In the genomic region with DNA sequence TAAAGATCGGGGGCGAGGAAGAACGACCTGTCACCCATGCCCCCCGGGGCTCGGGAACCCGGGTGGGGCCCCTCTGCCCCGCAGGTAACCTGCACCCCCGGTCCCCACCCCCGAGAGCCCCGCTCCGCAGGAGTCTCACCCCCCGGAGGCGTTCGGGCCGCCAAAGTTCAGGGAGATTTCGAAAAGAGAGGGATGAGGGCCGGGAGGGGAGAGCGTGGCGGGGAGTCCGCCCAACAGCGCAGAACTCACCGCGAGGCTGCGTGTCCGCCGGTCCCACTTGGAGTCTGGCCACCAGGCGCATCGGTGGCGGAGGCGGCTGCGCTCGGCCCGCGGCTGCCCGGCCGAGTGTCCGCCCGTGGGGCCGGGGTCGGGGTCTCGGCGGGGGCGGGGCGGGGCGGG, we compare ENCODE assay signal across 9 cellular contexts. TPM values are rescaled to one million over a fixed set of nuclear protein-coding genes. Genes with fewer than 3 reads are reported as not detected.
DNase-seq lines count a peak whose midpoint lies in the region; FAIRE-seq and TF ChIP-seq lines count a peak whose summit lies in the region.
"Had no signal": no experiment of that assay in that cellular context is flagged by ENCODE, and none has a peak within 500 bp of the region (broad histone marks: within the 10 kb centered on the region; RNA-seq: fewer than 3 reads in every experiment).

A gene (minus strand): TSS at position 347 of the 399 bp plus-strand sequence. CDS start 2,447 bp downstream, outside the sequence.

- H3K9me3 ChIP-seq in left ventricle myocardium inferior (replicated peaks), result no peaks in the 10 kb centered on the region

- H3K4me1 ChIP-seq in left ventricle myocardium inferior, result peaks cover 21% of the 10 kb centered on the region

- peaks cover 79% of the 10 kb centered on the region for H3K4me1 Mint-ChIP-seq in activated naive CD8-positive, alpha-beta T cell treated with anti-CD3 and anti-CD28 coated beads for 36 hours

- peaks cover 67% of the 10 kb centered on the region for H3K36me3 Mint-ChIP-seq in activated naive CD8-positive, alpha-beta T cell treated with anti-CD3 and anti-CD28 coated beads for 36 hours

- peak within 1 kb of the TSS; percentile 83 for H3K4me3 Mint-ChIP-seq in activated naive CD8-positive, alpha-beta T cell treated with anti-CD3 and anti-CD28 coated beads for 36 hours

- FAIRE-seq in H54 (lab: Jason Lieb, UNC), result no peak
- FAIRE-seq: G401.6 had no signal

- H3K27me3 Mint-ChIP-seq in activated naive CD8-positive, alpha-beta T cell treated with anti-CD3 and anti-CD28 coated beads for 36 hours, result no peaks in the 10 kb centered on the region

- peak; percentile 65 for TF ChIP-seq POLR2A in H54 (IDR thresholded peaks at IDR 0.05; ENCODE audit: low read depth, low read length)
- no peak for TF ChIP-seq POLR2A in NB4 (IDR thresholded peaks at IDR 0.05; ENCODE audit: extremely low read depth, insufficient read length)

- DNase-seq in NCI-H1694 treated with DMSO at 0.1 percent for 48 hours (lab: John Stamatoyannopoulos, UW), result peak; percentile 47
- no peak for DNase-seq in NCI-H1694 (lab: John Stamatoyannopoulos, UW)
- DNase-seq in H54 (ENCODE audit: insufficient read length, low spot score), result peak; percentile 93
- no peak for DNase-seq in NB4 (ENCODE audit: low read depth)
- peak; percentile 69 for DNase-seq in activated naive CD8-positive, alpha-beta T cell treated with anti-CD3 and anti-CD28 coated beads for 36 hours
- peak; percentile 36 for DNase-seq in left ventricle myocardium inferior
- no peak for DNase-seq in retinal pigment epithelial cell (ENCODE audit: low read depth)
- DNase-seq in medulla oblongata (ENCODE audit: extremely low spot score), result no peak

- intact Hi-C loops in left ventricle myocardium inferior (cut with micrococcal nuclease), result loop anchor here (10.0 kb wide), 1 partner anchor 48 kb away; a partner anchor contains a TSS

- H3K27me3 ChIP-seq in left ventricle myocardium inferior (ENCODE audit: low read depth), result no peaks in the 10 kb centered on the region

- TF ChIP-seq CTCF in NB4 (IDR thresholded peaks at IDR 0.05; ENCODE audit: low read depth, low read length), result no peak
- TF ChIP-seq CTCF in left ventricle myocardium inferior (IDR thresholded peaks at IDR 0.05; ENCODE audit: borderline replicate concordance), result no peak
- TF ChIP-seq CTCF in retinal pigment epithelial cell (conservative IDR thresholded peaks at IDR 0.05; ENCODE audit: low read depth, low read length), result no peak

- H3K27ac ChIP-seq in left ventricle myocardium inferior (replicated peaks), result peak within 1 kb of the TSS; percentile 95

- H3K9me3 Mint-ChIP-seq in activated naive CD8-positive, alpha-beta T cell treated with anti-CD3 and anti-CD28 coated beads for 36 hours, result peaks cover 1% of the 10 kb centered on the region

- peaks cover 5% of the 10 kb centered on the region for H3K36me3 ChIP-seq in left ventricle myocardium inferior

- H3K4me3 ChIP-seq in NB4 (ENCODE audit: low read depth, low read length), result peak within 1 kb of the TSS; percentile 91
- peak within 1 kb of the TSS; percentile 87 for H3K4me3 ChIP-seq in left ventricle myocardium inferior
- peak within 1 kb of the TSS; percentile 73 for H3K4me3 ChIP-seq in retinal pigment epithelial cell (ENCODE audit: low read length)

- H3K27ac Mint-ChIP-seq in activated naive CD8-positive, alpha-beta T cell treated with anti-CD3 and anti-CD28 coated beads for 36 hours, result peak within 1 kb of the TSS; percentile 93

RNA-seq across cellular contexts. Expression of the gene that starts here (rescaled TPM):
- 100 to 1,000 TPM; 216 to 226 TPM for total RNA-seq in activated naive CD8-positive, alpha-beta T cell treated with anti-CD3 and anti-CD28 coated beads for 36 hours
- total RNA-seq in left ventricle myocardium inferior, result 13.0 TPM

Comparison
In these comparisons a context has a peak if more than half of its experiments do, and no peak if none do; other contexts are left out.
1. RNA of the gene that starts here (total RNA-seq): 216 to 226 TPM in activated naive CD8-positive, alpha-beta T cell treated with anti-CD3 and anti-CD28 coated beads for 36 hours; 13.0 TPM in left ventricle myocardium inferior (single experiment); every median in the first group is over 10 times any median in the second.
2. DNase-seq: peak in NCI-H1694 treated with DMSO at 0.1 percent for 48 hours (single experiment), H54 (single experiment), activated naive CD8-positive, alpha-beta T cell treated with anti-CD3 and anti-CD28 coated beads for 36 hours (single experiment) and left ventricle myocardium inferior (single experiment); none in NCI-H1694 (single experiment), NB4 (single experiment), retinal pigment epithelial cell (single experiment) and medulla oblongata (single experiment).
3. Peak in every context shown above with its lines, with median percentiles within 50 percentile points of each other: H3K4me3 ChIP-seq.